14 cellular contexts compared by ENCODE assay signal in genomic region chr2:167783266-167784070, GRCh38.
DNase-seq lines count a peak whose midpoint lies in the region; ATAC-seq and TF ChIP-seq lines count a peak whose summit lies in the region.
"Had no signal": no experiment of that assay in that cellular context is flagged by ENCODE, and none has a peak within 500 bp of the region (broad histone marks: within the 10 kb centered on the region; RNA-seq: fewer than 3 reads in every experiment).

No MANE protein-coding gene starts in this region.

- H3K4me3 ChIP-seq in KMS-11 (IDR thresholded peaks at IDR 0.05; ENCODE audit: insufficient read depth, low read depth, low read length) (no peak overlapping the region), dorsolateral prefrontal cortex (no peak overlapping the region)
- H3K4me3 ChIP-seq: BLaER1 treated with 17β-estradiol and CSF1 and Interleukin-3, amounts not matched to agents 10 nM and 100 nM had no signal

- intact Hi-C loops in dorsolateral prefrontal cortex (cut with DNase I) = no loop called here

- H3K4me2 ChIP-seq in KMS-11 = peak overlapping the region; percentile 42; the same call in 1 of the 2 replicates
- H3K4me2 ChIP-seq: BLaER1 treated with 17β-estradiol and CSF1 and Interleukin-3, amounts not matched to agents 10 nM and 100 nM had no signal

- no peak overlapping the region for H3K9ac ChIP-seq in KMS-11
- H3K9ac ChIP-seq: BLaER1 treated with 17β-estradiol and CSF1 and Interleukin-3, amounts not matched to agents 10 nM and 100 nM had no signal

- no peaks in the 10 kb centered on the region for H3K27me3 Mint-ChIP-seq in nephron progenitor cell (ENCODE audit: low read depth, poor library complexity)
- H3K27me3 Mint-ChIP-seq: stimulated activated naive B cell treated with anti-CD40 and anti-IgM and Interleukin-4, amounts not matched to agents 10 μg/mL and 1 μg/mL and 100 μg/mL, for 72 hours had no signal

- H2AFZ ChIP-seq in KMS-11 (ENCODE audit: low read depth) = no peak overlapping the region

- no peaks in the 10 kb centered on the region for H3K36me3 ChIP-seq in KMS-11 (ENCODE audit: insufficient read depth)
- H3K36me3 ChIP-seq: BLaER1 treated with 17β-estradiol and CSF1 and Interleukin-3, amounts not matched to agents 10 nM and 100 nM had no signal

- H3K4me1 ChIP-seq in KMS-11 (ENCODE audit: low read depth, poor library complexity, severe bottlenecking) = peaks cover 15% of the 10 kb centered on the region
- H3K4me1 ChIP-seq: BLaER1 treated with 17β-estradiol and CSF1 and Interleukin-3, amounts not matched to agents 10 nM and 100 nM had no signal

- H3K27ac Mint-ChIP-seq in nephron progenitor cell = peak overlapping the region; percentile 93
- H3K27ac Mint-ChIP-seq: stimulated activated naive B cell treated with anti-CD40 and anti-IgM and Interleukin-4, amounts not matched to agents 10 μg/mL and 1 μg/mL and 100 μg/mL, for 72 hours had no signal

- H3K4me1 Mint-ChIP-seq in nephron progenitor cell = peaks cover 60% of the 10 kb centered on the region
- H3K4me1 Mint-ChIP-seq: stimulated activated naive B cell treated with anti-CD40 and anti-IgM and Interleukin-4, amounts not matched to agents 10 μg/mL and 1 μg/mL and 100 μg/mL, for 72 hours had no signal

- H3K27me3 ChIP-seq in KMS-11 (ENCODE audit: insufficient read depth, low read depth) = no peaks in the 10 kb centered on the region
- no peaks in the 10 kb centered on the region for H3K27me3 ChIP-seq in dorsolateral prefrontal cortex
- H3K27me3 ChIP-seq: BLaER1 treated with 17β-estradiol and CSF1 and Interleukin-3, amounts not matched to agents 10 nM and 100 nM had no signal

- H3K27ac ChIP-seq in KMS-11 = no peak overlapping the region; the same call in 1 of the 2 replicates
- peak overlapping the region in 54 of 59 donors; percentile 4 to 87 (median 66) for H3K27ac ChIP-seq in dorsolateral prefrontal cortex
- H3K27ac ChIP-seq: BLaER1 treated with 17β-estradiol and CSF1 and Interleukin-3, amounts not matched to agents 10 nM and 100 nM had no signal

- in situ Hi-C loops in Caki2 (cut with HindIII; ENCODE audit: low pct_unique_long_range_greater_than_20kb, low sequenced_read_pairs) = no loop called here

- TF ChIP-seq CTCF in KMS-11 (conservative IDR thresholded peaks at IDR 0.05; ENCODE audit: low read depth, low read length) = no peak
- TF ChIP-seq CTCF in dorsolateral prefrontal cortex (IDR thresholded peaks at IDR 0.05 in 54 of 56, conservative IDR thresholded peaks at IDR 0.05 in 2 of 56; ENCODE audit: low read depth in 1 of 56, partially characterized antibody in 56 of 56) = no peak
- TF ChIP-seq CTCF in nephron progenitor cell (IDR thresholded peaks at IDR 0.05) = no peak

- ATAC-seq in GM19351 (IDR thresholded peaks at IDR 0.05; ENCODE audit: unreplicated experiment) (no peak), GM18520 (IDR thresholded peaks at IDR 0.05; ENCODE audit: unreplicated experiment) (no peak), GM18870 (IDR thresholded peaks at IDR 0.05; ENCODE audit: unreplicated experiment) (no peak)
- ATAC-seq: Panc1; stimulated activated naive B cell treated with anti-CD40 and anti-IgM and Interleukin-4, amounts not matched to agents 10 μg/mL and 1 μg/mL and 100 μg/mL, for 72 hours had no signal

- H3K36me3 Mint-ChIP-seq in nephron progenitor cell (ENCODE audit: low read depth) = peaks cover 7% of the 10 kb centered on the region
- H3K36me3 Mint-ChIP-seq: stimulated activated naive B cell treated with anti-CD40 and anti-IgM and Interleukin-4, amounts not matched to agents 10 μg/mL and 1 μg/mL and 100 μg/mL, for 72 hours had no signal

- DNase-seq in Caki2 (ENCODE audit: low read depth) (peak; percentile 95), dorsolateral prefrontal cortex (peak in 2 of 10 donors; percentile 11 to 27), nephron progenitor cell (peak; percentile 35), NCI-H526 treated with DMSO at 0.1 percent for 48 hours (lab: John Stamatoyannopoulos, UW) (no peak)
- DNase-seq: activated T-cell treated with anti-CD3 and anti-CD28 coated beads, Interleukin-2, amount 50 U/mL, for 1 hour; cerebellar nuclear complex; NCI-H1417 treated with DMSO at 0.1 percent for 48 hours; stimulated activated naive B cell treated with anti-CD40 and anti-IgM and Interleukin-4, amounts not matched to agents 10 μg/mL and 1 μg/mL and 100 μg/mL, for 72 hours had no signal

- peaks cover 8% of the 10 kb centered on the region for H3K9me3 Mint-ChIP-seq in nephron progenitor cell
- H3K9me3 Mint-ChIP-seq: stimulated activated naive B cell treated with anti-CD40 and anti-IgM and Interleukin-4, amounts not matched to agents 10 μg/mL and 1 μg/mL and 100 μg/mL, for 72 hours had no signal

- H4K20me1 ChIP-seq in KMS-11 (ENCODE audit: insufficient read depth) = no peaks in the 10 kb centered on the region
- H4K20me1 ChIP-seq: BLaER1 treated with 17β-estradiol and CSF1 and Interleukin-3, amounts not matched to agents 10 nM and 100 nM had no signal

- H3K79me2 ChIP-seq in KMS-11 (ENCODE audit: insufficient read depth, low read depth) = no peaks in the 10 kb centered on the region

- peak overlapping the region; percentile 3 for H3K4me3 Mint-ChIP-seq in nephron progenitor cell
- H3K4me3 Mint-ChIP-seq: stimulated activated naive B cell treated with anti-CD40 and anti-IgM and Interleukin-4, amounts not matched to agents 10 μg/mL and 1 μg/mL and 100 μg/mL, for 72 hours had no signal
